ENCODE assay signal across 31 cellular contexts in the genomic region with DNA sequence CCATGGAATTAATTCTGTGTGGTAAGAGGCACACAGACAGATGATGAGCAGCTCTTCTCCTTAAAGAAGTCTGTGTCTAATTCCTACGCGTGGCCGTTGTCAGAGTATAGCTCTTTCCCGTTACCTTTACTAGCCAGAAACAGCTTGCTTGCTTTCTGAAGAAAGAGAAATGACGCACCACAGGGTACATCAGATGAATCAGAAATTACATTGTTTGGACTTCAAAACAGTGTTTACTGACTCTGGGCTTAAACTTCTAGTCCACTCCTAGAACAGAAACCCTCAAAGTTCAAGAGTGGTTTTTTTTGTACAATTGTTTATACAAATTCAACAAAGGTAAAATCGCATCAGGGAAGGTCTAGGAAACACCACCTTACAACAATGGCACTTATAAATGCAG. TPM values are rescaled to one million over a fixed set of nuclear protein-coding genes. Genes with fewer than 3 reads are reported as not detected.
DNase-seq lines count a peak whose midpoint lies in the region; TF ChIP-seq lines count a peak whose summit lies in the region.
"Had no signal": no experiment of that assay in that cellular context is flagged by ENCODE, and none has a peak within 500 bp of the region (broad histone marks: within the 10 kb centered on the region; RNA-seq: fewer than 3 reads in every experiment).

No MANE protein-coding gene starts in this region.

- peaks cover 6% of the 10 kb centered on the region for H3K36me3 Mint-ChIP-seq in activated naive CD4-positive, alpha-beta T cell treated with anti-CD3 and anti-CD28 coated beads, Interleukin-2, amount 50 U/mL, for 24 hours

- TF ChIP-seq EP300 in esophagus muscularis mucosa (IDR thresholded peaks at IDR 0.05) (no peak), sigmoid colon (IDR thresholded peaks at IDR 0.05) (no peak)

- H3K9me3 ChIP-seq in SJSA1 (replicated peaks) (no peaks in the 10 kb centered on the region), esophagus muscularis mucosa (no peaks in the 10 kb centered on the region), sigmoid colon (no peaks in the 10 kb centered on the region)
- H3K9me3 ChIP-seq: colonic mucosa, left ventricle myocardium inferior, prostate gland, right lobe of liver had no signal

- no peaks in the 10 kb centered on the region for H3K9me3 Mint-ChIP-seq in activated naive CD4-positive, alpha-beta T cell treated with anti-CD3 and anti-CD28 coated beads, Interleukin-2, amount 50 U/mL, for 24 hours
- H3K9me3 Mint-ChIP-seq: activated CD4-positive, alpha-beta memory T cell treated with anti-CD3 and anti-CD28 coated beads, Interleukin-2, amount 10 ng/mL, durations not matched to agents 7 days and 5 days; H9 had no signal

- H3K27me3 ChIP-seq in SJSA1 (replicated peaks) (no peaks in the 10 kb centered on the region), esophagus muscularis mucosa (no peaks in the 10 kb centered on the region), sigmoid colon (no peaks in the 10 kb centered on the region)
- H3K27me3 ChIP-seq: colonic mucosa, right lobe of liver had no signal

- intact Hi-C loops in esophagus muscularis mucosa (cut with DNase I) = no loop called here
- intact Hi-C loops in sigmoid colon (cut with DNase I) = no loop called here

- peak overlapping the region; percentile 36 for H3K27ac Mint-ChIP-seq in activated naive CD4-positive, alpha-beta T cell treated with anti-CD3 and anti-CD28 coated beads, Interleukin-2, amount 50 U/mL, for 24 hours
- H3K27ac Mint-ChIP-seq: activated CD4-positive, alpha-beta memory T cell treated with anti-CD3 and anti-CD28 coated beads, Interleukin-2, amount 10 ng/mL, durations not matched to agents 7 days and 5 days; H9 had no signal

- no peak overlapping the region for H3K4me3 ChIP-seq in SJSA1
- no peak overlapping the region for H3K4me3 ChIP-seq in esophagus muscularis mucosa
- no peak overlapping the region for H3K4me3 ChIP-seq in sigmoid colon
- H3K4me3 ChIP-seq: colonic mucosa, left ventricle myocardium inferior, prostate gland, right lobe of liver had no signal

- H3K36me3 ChIP-seq in SJSA1 = peaks cover 93% of the 10 kb centered on the region
- peaks cover 33 to 99% (median 83%) of the 10 kb centered on the region in 4 donors for H3K36me3 ChIP-seq in esophagus muscularis mucosa
- H3K36me3 ChIP-seq in sigmoid colon = peaks cover 0 to 92% (median 40%) of the 10 kb centered on the region in 4 donors

- WGBS in esophagus muscularis mucosa = 84% methylated on average over 6 of the region's 6 CpGs
- 87 to 92% methylated on average over 6 of the region's 6 CpGs for WGBS in sigmoid colon, 2 donors

- DNase-seq in activated naive CD4-positive, alpha-beta T cell treated with Interleukin-2 at 50 U/mL for 16 hours = no peak
- DNase-seq in SJSA1 (ENCODE audit: low read depth in 1 of 2, low spot score in 2 of 2) (peak in 1 of 2 experiments; percentile 63), esophagus muscularis mucosa (ENCODE audit: extremely low spot score) (no peak), sigmoid colon (no peak), HK-2 (ENCODE audit: unreplicated experiment) (no peak), NCI-H510A treated with DMSO at 0.1 percent for 48 hours (lab: John Stamatoyannopoulos, UW) (no peak)
- DNase-seq in central memory CD4-positive, alpha-beta T cell = no peak
- DNase-seq: activated CD4-positive, alpha-beta memory T cell treated with anti-CD3 and anti-CD28 coated beads, Interleukin-2, amount 10 ng/mL, durations not matched to agents 7 days and 5 days; activated gamma-delta T cell treated with Interleukin-2 at 50 U/mL for 16 hours; activated T-cell treated with anti-CD3 and anti-CD28 coated beads for 4 hours; colonic mucosa; DMS153; effector memory CD4-positive, alpha-beta T cell; H9; head of caudate nucleus; left ventricle myocardium inferior; MM.1S; NCI-H1436; NCI-H2081 treated with DMSO at 0.1 percent for 48 hours; NCI-H2227 treated with DMSO at 0.1 percent for 48 hours; NCI-H526 treated with DMSO at 0.1 percent for 48 hours; nucleus accumbens; right lobe of liver; stimulated activated CD4-positive, alpha-beta T cell treated with anti-CD3 and anti-CD28 coated beads, Interleukin-4, amount 100 ng/mL, for 24 hours; substantia nigra; T-helper 2 cell; trophoblast cell had no signal

- H3K4me1 ChIP-seq in SJSA1 (replicated peaks) = peaks cover 24% of the 10 kb centered on the region
- peaks cover 13 to 35% (median 21%) of the 10 kb centered on the region in 4 donors for H3K4me1 ChIP-seq in esophagus muscularis mucosa
- peaks cover 0 to 59% (median 22%) of the 10 kb centered on the region in 4 donors for H3K4me1 ChIP-seq in sigmoid colon
- H3K4me1 ChIP-seq: colonic mucosa, prostate gland, right lobe of liver had no signal

- no peaks in the 10 kb centered on the region for H3K4me1 Mint-ChIP-seq in activated naive CD4-positive, alpha-beta T cell treated with anti-CD3 and anti-CD28 coated beads, Interleukin-2, amount 50 U/mL, for 24 hours
- H3K4me1 Mint-ChIP-seq: H9 had no signal

- H3K4me3 Mint-ChIP-seq in activated naive CD4-positive, alpha-beta T cell treated with anti-CD3 and anti-CD28 coated beads, Interleukin-2, amount 50 U/mL, for 24 hours = no peak overlapping the region
- H3K4me3 Mint-ChIP-seq: activated CD4-positive, alpha-beta memory T cell treated with anti-CD3 and anti-CD28 coated beads, Interleukin-2, amount 10 ng/mL, durations not matched to agents 7 days and 5 days; H9 had no signal

- TF ChIP-seq CTCF in esophagus muscularis mucosa (IDR thresholded peaks at IDR 0.05) (no peak), sigmoid colon (IDR thresholded peaks at IDR 0.05) (no peak)

- H3K27ac ChIP-seq in SJSA1 (peak overlapping the region; percentile 13), esophagus muscularis mucosa (replicated peaks in 1 of 4) (peak overlapping the region; percentile 16 to 80 (median 40)), sigmoid colon (peak overlapping the region in 3 of 4 donors; percentile 28 to 82 (median 76))
- H3K27ac ChIP-seq: colonic mucosa, epithelial cell of prostate, KMS-11, left ventricle myocardium inferior, prostate gland, right lobe of liver had no signal

- TF ChIP-seq POLR2A in esophagus muscularis mucosa (IDR thresholded peaks at IDR 0.05; ENCODE audit: low read depth) (no peak), sigmoid colon (IDR thresholded peaks at IDR 0.05) (no peak)

- H3K27me3 Mint-ChIP-seq in activated naive CD4-positive, alpha-beta T cell treated with anti-CD3 and anti-CD28 coated beads, Interleukin-2, amount 50 U/mL, for 24 hours = no peaks in the 10 kb centered on the region
- H3K27me3 Mint-ChIP-seq: activated CD4-positive, alpha-beta memory T cell treated with anti-CD3 and anti-CD28 coated beads, Interleukin-2, amount 10 ng/mL, durations not matched to agents 7 days and 5 days had no signal

RNA-seq across cellular contexts. Expression of a gene that starts 29.0 kb away (rescaled TPM):
- 58.4 and 63.2 TPM in 2 replicates for total RNA-seq in SJSA1 (2014; rRNA removed; shearing (Covaris generic))
- 10 to 100 TPM; 39.6 to 69.9 (median 46.6) TPM for total RNA-seq in esophagus muscularis mucosa
- 10 to 100 TPM; 34.1 to 52.4 (median 37.4) TPM for total RNA-seq in sigmoid colon
- polyA plus RNA-seq in sigmoid colon = 10 to 100 TPM; 19.8 to 34.3 (median 31.7) TPM

Comparison
In these comparisons a context has a peak if more than half of its experiments do, and no peak if none do; other contexts are left out.
1. H3K27ac ChIP-seq: peak in every context shown above with its lines; median percentile 76 in sigmoid colon; 40 in esophagus muscularis mucosa; 13 in SJSA1.